In the genomic region with DNA sequence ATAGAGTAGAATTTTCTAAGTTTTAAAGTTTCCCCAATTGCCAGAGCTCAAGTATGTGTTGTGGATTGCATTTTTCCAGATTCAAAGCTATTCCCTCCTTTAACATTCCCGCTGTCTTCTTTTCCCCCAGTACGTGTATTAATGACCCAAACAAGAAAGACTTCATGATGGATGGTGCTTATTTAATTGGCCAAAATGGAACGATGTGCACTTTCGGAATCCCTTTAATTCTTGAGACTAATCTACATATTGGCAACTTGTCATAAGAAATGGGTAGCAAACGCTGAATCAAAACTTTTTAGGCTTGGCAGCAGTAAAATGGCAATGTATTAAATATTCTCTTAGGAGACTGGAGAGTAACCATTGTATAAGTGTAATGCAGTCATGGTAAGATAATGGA, we compare ENCODE assay signal across 8 cellular contexts.
"Had no signal": no experiment of that assay in that cellular context is flagged by ENCODE, and none has a peak within 500 bp of the region (broad histone marks: within the 10 kb centered on the region; RNA-seq: fewer than 3 reads in every experiment).

No MANE protein-coding gene starts in this region.

- FAIRE-seq: G401.6, GM12878, GM12891, GM12892, GM18507, GM19239 had no signal

- H3K4me3 ChIP-seq: GM12878 had no signal

- DNase-seq: GDM1, GF-D8 had no signal

- ATAC-seq: GM12878 had no signal
